In genomic region chr18:54776282-54776977, GRCh38 we compare ENCODE assay signal across 9 cellular contexts. TPM values are rescaled to one million over a fixed set of nuclear protein-coding genes. Genes with fewer than 3 reads are reported as not detected.
DNase-seq lines count a peak whose midpoint lies in the region; ATAC-seq, FAIRE-seq and TF ChIP-seq lines count a peak whose summit lies in the region.
"Had no signal": no experiment of that assay in that cellular context is flagged by ENCODE, and none has a peak within 500 bp of the region (broad histone marks: within the 10 kb centered on the region; RNA-seq: fewer than 3 reads in every experiment).

No MANE protein-coding gene starts in this region.

- H3K9me3 Mint-ChIP-seq in activated CD4-positive, alpha-beta T cell treated with anti-CD3 and anti-CD28 coated beads, Interleukin-2, amount 10 ng/mL, durations not matched to agents 24 days and 14 days: peaks cover 3% of the 10 kb centered on the region
- H3K9me3 Mint-ChIP-seq in activated CD4-positive, alpha-beta T cell treated with anti-CD3 and anti-CD28 coated beads, Interleukin-2, amount 10 ng/mL, durations not matched to agents 7 days and 5 days: no peaks in the 10 kb centered on the region

- peaks cover 14% of the 10 kb centered on the region for H3K4me1 Mint-ChIP-seq in activated CD4-positive, alpha-beta T cell treated with anti-CD3 and anti-CD28 coated beads, Interleukin-2, amount 10 ng/mL, durations not matched to agents 24 days and 14 days
- H3K4me1 Mint-ChIP-seq in activated CD4-positive, alpha-beta T cell treated with anti-CD3 and anti-CD28 coated beads, Interleukin-2, amount 10 ng/mL, durations not matched to agents 7 days and 5 days: peaks cover 9% of the 10 kb centered on the region

- no peak for TF ChIP-seq CTCF in vagina (IDR thresholded peaks at IDR 0.05)

- H3K27ac ChIP-seq in vagina: peak overlapping the region; percentile 57
- H3K27ac ChIP-seq: C4-2B had no signal

- DNase-seq in activated CD4-positive, alpha-beta T cell treated with anti-CD3 and anti-CD28 coated beads, Interleukin-2, amount 10 ng/mL, durations not matched to agents 24 days and 14 days: peak; percentile 68
- DNase-seq in activated CD4-positive, alpha-beta T cell treated with anti-CD3 and anti-CD28 coated beads, Interleukin-2, amount 10 ng/mL, durations not matched to agents 7 days and 5 days: no peak
- DNase-seq in RCC 7860 (ENCODE audit: low spot score) (peak; percentile 97), fibroblast of the conjunctiva (ENCODE audit: low read depth) (peak; percentile 98), vagina (ENCODE audit: extremely low spot score in 2 of 2) (no peak), NCI-H1930 (lab: John Stamatoyannopoulos, UW) (no peak), NCI-H524 treated with DMSO at 0.1 percent for 48 hours (lab: John Stamatoyannopoulos, UW) (no peak)

- peak overlapping the region; percentile 35 for H3K27ac Mint-ChIP-seq in activated CD4-positive, alpha-beta T cell treated with anti-CD3 and anti-CD28 coated beads, Interleukin-2, amount 10 ng/mL, durations not matched to agents 24 days and 14 days
- no peak overlapping the region for H3K27ac Mint-ChIP-seq in activated CD4-positive, alpha-beta T cell treated with anti-CD3 and anti-CD28 coated beads, Interleukin-2, amount 10 ng/mL, durations not matched to agents 7 days and 5 days

- ATAC-seq in HG02763 (IDR thresholded peaks at IDR 0.05; ENCODE audit: unreplicated experiment): peak; percentile 76

- CTCF ChIA-PET in activated CD4-positive, alpha-beta T cell treated with anti-CD3 and anti-CD28 coated beads, Interleukin-2, amount 10 ng/mL, durations not matched to agents 7 days and 5 days (lab: Charles Lee): no interaction called here

- no peaks in the 10 kb centered on the region for H3K36me3 Mint-ChIP-seq in activated CD4-positive, alpha-beta T cell treated with anti-CD3 and anti-CD28 coated beads, Interleukin-2, amount 10 ng/mL, durations not matched to agents 24 days and 14 days (ENCODE audit: low read depth)
- H3K36me3 Mint-ChIP-seq in activated CD4-positive, alpha-beta T cell treated with anti-CD3 and anti-CD28 coated beads, Interleukin-2, amount 10 ng/mL, durations not matched to agents 7 days and 5 days (ENCODE audit: low read depth): no peaks in the 10 kb centered on the region

- TF ChIP-seq POLR2A in vagina (IDR thresholded peaks at IDR 0.05): no peak

- H3K9me3 ChIP-seq in vagina: no peaks in the 10 kb centered on the region

- no peak overlapping the region for H3K4me3 ChIP-seq in vagina

- no peaks in the 10 kb centered on the region for H3K36me3 ChIP-seq in vagina

- FAIRE-seq in RCC 7860 (lab: Jason Lieb, UNC): peak; percentile 98

- peaks cover 35% of the 10 kb centered on the region for H3K4me1 ChIP-seq in vagina

- intact Hi-C loops in activated CD4-positive, alpha-beta T cell treated with anti-CD3 and anti-CD28 coated beads, Interleukin-2, amount 10 ng/mL, durations not matched to agents 24 days and 14 days (cut with micrococcal nuclease): loop anchor here (1.0 to 2.0 kb wide), 3 partner anchors 30 to 64 kb away; no protein-coding TSS in a partner anchor
- intact Hi-C loops in vagina (cut with DNase I): no loop called here

- POLR2A ChIA-PET in activated CD4-positive, alpha-beta T cell treated with anti-CD3 and anti-CD28 coated beads, Interleukin-2, amount 10 ng/mL, durations not matched to agents 7 days and 5 days (lab: Charles Lee): no interaction called here

- H3K27me3 ChIP-seq in vagina: no peaks in the 10 kb centered on the region

- H3K4me3 Mint-ChIP-seq in activated CD4-positive, alpha-beta T cell treated with anti-CD3 and anti-CD28 coated beads, Interleukin-2, amount 10 ng/mL, durations not matched to agents 24 days and 14 days: peak overlapping the region; percentile 14
- no peak overlapping the region for H3K4me3 Mint-ChIP-seq in activated CD4-positive, alpha-beta T cell treated with anti-CD3 and anti-CD28 coated beads, Interleukin-2, amount 10 ng/mL, durations not matched to agents 7 days and 5 days

- peaks cover 2% of the 10 kb centered on the region for H3K27me3 Mint-ChIP-seq in activated CD4-positive, alpha-beta T cell treated with anti-CD3 and anti-CD28 coated beads, Interleukin-2, amount 10 ng/mL, durations not matched to agents 24 days and 14 days
- no peaks in the 10 kb centered on the region for H3K27me3 Mint-ChIP-seq in activated CD4-positive, alpha-beta T cell treated with anti-CD3 and anti-CD28 coated beads, Interleukin-2, amount 10 ng/mL, durations not matched to agents 7 days and 5 days

RNA-seq across cellular contexts. Expression of gene RAB27B, which starts 51.8 kb away (rescaled TPM):
- 0.33 and 0.45 TPM in 2 replicates for total RNA-seq in activated CD4-positive, alpha-beta T cell treated with anti-CD3 and anti-CD28 coated beads, Interleukin-2, amount 10 ng/mL, durations not matched to agents 24 days and 14 days
- total RNA-seq in activated CD4-positive, alpha-beta T cell treated with anti-CD3 and anti-CD28 coated beads, Interleukin-2, amount 10 ng/mL, durations not matched to agents 7 days and 5 days: 1 to 10 TPM; 4.8 to 5.2 TPM
- total RNA-seq in vagina: 6.1 TPM

Comparison
In these comparisons a context has a peak if more than half of its experiments do, and no peak if none do; other contexts are left out.
1. DNase-seq: peak in activated CD4-positive, alpha-beta T cell treated with anti-CD3 and anti-CD28 coated beads, Interleukin-2, amount 10 ng/mL, durations not matched to agents 24 days and 14 days (single experiment), RCC 7860 (single experiment) and fibroblast of the conjunctiva (single experiment); none in activated CD4-positive, alpha-beta T cell treated with anti-CD3 and anti-CD28 coated beads, Interleukin-2, amount 10 ng/mL, durations not matched to agents 7 days and 5 days (single experiment), vagina (0 of 2), NCI-H1930 (0 of 2) and NCI-H524 treated with DMSO at 0.1 percent for 48 hours (single experiment).